8 cellular contexts compared by ENCODE assay signal in the genomic region with DNA sequence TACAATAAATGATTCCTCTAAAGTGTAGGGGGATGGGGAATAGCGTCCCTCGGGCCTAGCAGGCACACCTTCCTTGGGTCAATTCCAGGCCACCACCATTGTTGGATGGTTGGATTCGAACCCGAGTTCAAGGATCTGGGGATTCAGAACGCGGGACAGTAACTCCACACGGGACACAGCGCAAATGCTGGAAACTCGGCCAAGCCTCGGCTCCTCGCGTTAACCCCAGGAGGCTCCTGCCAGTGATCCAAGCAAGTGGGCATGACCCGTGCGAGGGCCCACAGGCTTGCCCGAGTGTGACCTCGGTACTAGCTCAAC. TPM values are rescaled to one million over a fixed set of nuclear protein-coding genes. Genes with fewer than 3 reads are reported as not detected.
DNase-seq lines count a peak whose midpoint lies in the region; ATAC-seq and TF ChIP-seq lines count a peak whose summit lies in the region.

No MANE protein-coding gene starts in this region.

- H3K4me1 ChIP-seq in ES-I3 (ENCODE audit: insufficient read depth, low read length) (peaks cover 5% of the 10 kb centered on the region; the same call in 1 of the 2 replicates), rectal smooth muscle tissue (ENCODE audit: control insufficient read depth, insufficient read depth, low read length) (peaks cover 5% of the 10 kb centered on the region)

- no peaks in the 10 kb centered on the region for H3K79me2 ChIP-seq in SU-DHL-6 (ENCODE audit: insufficient read depth, low read length)

- H3K27ac ChIP-seq in SU-DHL-6 (ENCODE audit: low read depth, low read length) (no peak overlapping the region), rectal smooth muscle tissue (ENCODE audit: low read depth, low read length) (peak overlapping the region; percentile 69)

- peak overlapping the region; percentile 80; the same call in 1 of the 2 replicates for H3K9ac ChIP-seq in ES-I3 (ENCODE audit: low read depth, low read length)
- peak overlapping the region; percentile 53 for H3K9ac ChIP-seq in SU-DHL-6 (ENCODE audit: low read length)
- H3K9ac ChIP-seq in rectal smooth muscle tissue (ENCODE audit: low read length): peak overlapping the region; percentile 38

- TF ChIP-seq CTCF in SU-DHL-6 (IDR thresholded peaks at IDR 0.05; ENCODE audit: insufficient read depth, low read length, poor library complexity, severe bottlenecking) (no peak), fibroblast of the aortic adventitia (IDR thresholded peaks at IDR 0.05; ENCODE audit: insufficient read depth, low read length) (no peak)

- H3K27me3 ChIP-seq in SU-DHL-6 (ENCODE audit: low read length) (no peaks in the 10 kb centered on the region), rectal smooth muscle tissue (ENCODE audit: control insufficient read depth, insufficient read depth, low read length) (no peaks in the 10 kb centered on the region)

- H4K20me1 ChIP-seq in SU-DHL-6 (ENCODE audit: low read depth, low read length): no peaks in the 10 kb centered on the region

- ATAC-seq in GM21737 (IDR thresholded peaks at IDR 0.05; ENCODE audit: unreplicated experiment): no peak
- ATAC-seq in GM18517 (IDR thresholded peaks at IDR 0.05; ENCODE audit: unreplicated experiment): no peak

- H3K9me3 ChIP-seq in ES-I3 (ENCODE audit: control insufficient read depth, insufficient read depth, low read length) (no peaks in the 10 kb centered on the region), SU-DHL-6 (ENCODE audit: insufficient read depth, low read length) (no peaks in the 10 kb centered on the region)

- H3F3A ChIP-seq in SU-DHL-6 (ENCODE audit: insufficient read depth): 0 out of 2 replicates have a peak, but pooled peaks cover 3% of the 10 kb centered on the region

- H3K4me2 ChIP-seq in SU-DHL-6 (ENCODE audit: low read depth, low read length, poor library complexity, severe bottlenecking): peak overlapping the region; percentile 67

- DNase-seq in fibroblast of the aortic adventitia (ENCODE audit: low read depth): no peak
- DNase-seq in SIG-M5 treated with dmso at 0.1 percent for 504 hours (lab: John Stamatoyannopoulos, UW; ENCODE audit: unreplicated experiment): no peak
- no peak for DNase-seq in mesenteric fat pad (ENCODE audit: low spot score)

- peak overlapping the region; percentile 95 for H2AFZ ChIP-seq in SU-DHL-6 (ENCODE audit: low read depth, low read length, severe bottlenecking)

- H3K4me3 ChIP-seq in SU-DHL-6 (ENCODE audit: insufficient read depth, low read length, poor library complexity, severe bottlenecking): peak overlapping the region; percentile 64
- H3K4me3 ChIP-seq in fibroblast of the aortic adventitia (ENCODE audit: low read depth, low read length): peak overlapping the region; percentile 83
- H3K4me3 ChIP-seq in rectal smooth muscle tissue (ENCODE audit: low read length): peak overlapping the region; percentile 64

- no peaks in the 10 kb centered on the region for H3K36me3 ChIP-seq in ES-I3 (ENCODE audit: insufficient read depth, low read length)
- no peaks in the 10 kb centered on the region for H3K36me3 ChIP-seq in SU-DHL-6 (ENCODE audit: low read length)
- no peaks in the 10 kb centered on the region for H3K36me3 ChIP-seq in rectal smooth muscle tissue (ENCODE audit: control insufficient read depth, insufficient read depth, low read length)

- no peaks in the 10 kb centered on the region for H3K9me2 ChIP-seq in SU-DHL-6 (replicated peaks; ENCODE audit: insufficient read depth, low read length)

RNA-seq across cellular contexts. Expression of gene B9D1, which starts 0.6 kb away (rescaled TPM):
- total RNA-seq in fibroblast of the aortic adventitia (ENCODE audit: low replicate concordance) (8.2 and 19.9 TPM in 2 replicates), mesenteric fat pad (7.5 TPM)

RNA-seq across cellular contexts. Expression of gene MAPK7, which starts 16.4 kb away (rescaled TPM):
- total RNA-seq in fibroblast of the aortic adventitia (ENCODE audit: low replicate concordance): 18.0 and 24.0 TPM in 2 replicates
- total RNA-seq in mesenteric fat pad: 27.2 TPM

RNA-seq across cellular contexts. Expression of gene MFAP4, which starts 25.1 kb away (rescaled TPM):
- total RNA-seq in fibroblast of the aortic adventitia (ENCODE audit: low replicate concordance) (20.2 and 89.6 TPM in 2 replicates), mesenteric fat pad (96.7 TPM)

RNA-seq across cellular contexts. Expression of gene RNF112, which starts 49.1 kb away (rescaled TPM):
- 0.36 and 2.3 TPM in 2 replicates for total RNA-seq in fibroblast of the aortic adventitia (ENCODE audit: low replicate concordance)
- 3.9 TPM for total RNA-seq in mesenteric fat pad
